In genomic region chr5:95973793-95974325, GRCh38 we compare ENCODE assay signal across 2 cellular contexts.
TF ChIP-seq lines count a peak whose summit lies in the region.

No MANE protein-coding gene starts in this region.

TF ChIP-seq in IMR-90, 13 proteins besides CTCF, POLR2A, EP300 and RAD21 (continued from another document):
- TF ChIP-seq NFE2L2 (IDR thresholded peaks at IDR 0.05; ENCODE audit: low read depth, low read length) (no peak), BHLHE40 (IDR thresholded peaks at IDR 0.05; ENCODE audit: low read depth, low read length) (no peak), MXI1 (IDR thresholded peaks at IDR 0.05; ENCODE audit: borderline replicate concordance, low read depth, low read length) (no peak), CHD1 (IDR thresholded peaks at IDR 0.05; ENCODE audit: low read depth, low read length) (no peak), RFX5 (IDR thresholded peaks at IDR 0.05; ENCODE audit: low read depth, low read length) (peak; percentile 82; the same call in 1 of the 2 replicates), RCOR1 (IDR thresholded peaks at IDR 0.05; ENCODE audit: insufficient replicate concordance, low read length) (no peak), MAFK (IDR thresholded peaks at IDR 0.05; ENCODE audit: low read depth, low read length) (no peak), MAZ (IDR thresholded peaks at IDR 0.05; ENCODE audit: borderline replicate concordance, low read depth, low read length) (no peak), USF2 (IDR thresholded peaks at IDR 0.05; ENCODE audit: low read depth, low read length) (no peak), ELK1 (IDR thresholded peaks at IDR 0.05; ENCODE audit: borderline replicate concordance, low read depth, low read length) (no peak), SMC3 (IDR thresholded peaks at IDR 0.05; ENCODE audit: low read depth, low read length) (no peak)

TF ChIP-seq in endothelial cell of umbilical vein, 7 proteins besides CTCF, POLR2A, EP300 and RAD21 (continued from another document):
- TF ChIP-seq MAX (IDR thresholded peaks at IDR 0.05; ENCODE audit: insufficient read depth, insufficient read length) (no peak), JUN (IDR thresholded peaks at IDR 0.05; ENCODE audit: borderline replicate concordance, insufficient read depth, insufficient read length, low read depth) (no peak)
